Comparison of ENCODE assay signal across 20 cellular contexts in the genomic region with DNA sequence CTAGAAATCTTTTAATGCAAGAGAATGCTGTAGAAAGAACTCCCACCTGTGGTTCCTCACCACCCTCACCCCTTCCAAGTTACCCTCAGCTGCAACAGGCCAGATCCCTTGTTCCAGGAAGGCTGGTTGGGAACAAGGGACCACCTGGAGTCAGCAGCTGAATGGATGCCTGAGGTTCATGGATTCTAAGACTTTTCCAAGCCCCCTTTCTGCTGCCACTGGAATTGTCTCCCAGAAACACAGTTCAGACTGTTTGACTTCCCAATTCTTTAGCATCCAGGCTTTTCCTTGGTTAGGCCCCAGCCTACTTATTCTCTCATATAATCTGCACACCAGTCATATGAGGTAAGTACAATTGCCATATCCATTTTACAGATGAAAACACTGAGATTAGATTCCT. TPM values are rescaled to one million over a fixed set of nuclear protein-coding genes. Genes with fewer than 3 reads are reported as not detected.
DNase-seq lines count a peak whose midpoint lies in the region; ATAC-seq, FAIRE-seq and TF ChIP-seq lines count a peak whose summit lies in the region.
"Had no signal": no experiment of that assay in that cellular context is flagged by ENCODE, and none has a peak within 500 bp of the region (broad histone marks: within the 10 kb centered on the region; RNA-seq: fewer than 3 reads in every experiment).

No MANE protein-coding gene starts in this region.

- H3K79me1 ChIP-seq in H9 (ENCODE audit: insufficient read depth, low read depth, low read length, poor library complexity, severe bottlenecking) (no peaks in the 10 kb centered on the region), H1 (ENCODE audit: low read depth, low read length) (peaks cover 3% of the 10 kb centered on the region)

- TF ChIP-seq CTCF in H9 (conservative IDR thresholded peaks at IDR 0.05) (peak; percentile 44), H1 (IDR thresholded peaks at IDR 0.05; ENCODE audit: control extremely low read depth in 1 of 3, insufficient read depth in 1 of 3, low read depth in 1 of 3, low read length in 3 of 3) (peak in 1 of 3 experiments; percentile 22; a peak in 1 of 4 replicates), retinal pigment epithelial cell (conservative IDR thresholded peaks at IDR 0.05; ENCODE audit: low read depth, low read length) (peak; percentile 4)

- no peak overlapping the region for H2AK5ac ChIP-seq in H9 (ENCODE audit: insufficient read length, low read length)
- H2AK5ac ChIP-seq in H1 (ENCODE audit: low read depth, low read length), result no peak overlapping the region

- H3K4me3 Mint-ChIP-seq in H9, result no peak overlapping the region
- H3K4me3 Mint-ChIP-seq: CD14-positive monocyte had no signal

- ATAC-seq in left lobe of liver, result no peak
- no peak for ATAC-seq in GM21447 (IDR thresholded peaks at IDR 0.05; ENCODE audit: unreplicated experiment)
- no peak for ATAC-seq in GM21526 (IDR thresholded peaks at IDR 0.05; ENCODE audit: low FRiP score, unreplicated experiment)

- H4K20me1 ChIP-seq in H9 (ENCODE audit: control insufficient read depth, insufficient read depth, insufficient read length) (no peaks in the 10 kb centered on the region), H1 (replicated peaks in 1 of 2; ENCODE audit: control insufficient read depth in 1 of 2, insufficient read depth in 2 of 2, low read length in 2 of 2) (no peaks in the 10 kb centered on the region)
- H4K20me1 ChIP-seq: BLaER1 had no signal

- no peak for DNase-seq in H9
- DNase-seq in H1 (ENCODE audit: low read depth in 1 of 2, low spot score in 2 of 2), result no peak
- no peak for DNase-seq in retinal pigment epithelial cell (ENCODE audit: low read depth)
- no peak for DNase-seq in NK-92 treated with Interleukin-12 subunit alpha and Interleukin-12 subunit beta, amount 100 ng/mL, for 24 hours (lab: John Stamatoyannopoulos, UW)
- DNase-seq in left lobe of liver (ENCODE audit: low spot score), result no peak
- DNase-seq: ACHN; CD4-positive, alpha-beta memory T cell; DMS153; DMS79; GDM1; GOT3; HCEC 1CT had no signal

- H3K18ac ChIP-seq in H9 (ENCODE audit: insufficient read length, low read depth, low read length), result no peak overlapping the region
- no peak overlapping the region for H3K18ac ChIP-seq in H1 (ENCODE audit: extremely low read depth, low read length)

- no peak overlapping the region for H3K4me3 ChIP-seq in H1 (ENCODE audit: extremely low read depth in 1 of 4, insufficient read depth in 2 of 4, low read depth in 3 of 4, low read length in 4 of 4)
- H3K4me3 ChIP-seq in retinal pigment epithelial cell (ENCODE audit: low read length), result no peak overlapping the region
- H3K4me3 ChIP-seq: BLaER1 had no signal

- H2BK20ac ChIP-seq in H9 (ENCODE audit: low read depth, low read length, poor library complexity, severe bottlenecking) (no peak overlapping the region), H1 (ENCODE audit: low read length) (no peak overlapping the region)

- no peaks in the 10 kb centered on the region; the same call in 1 of the 2 replicates for H3K4me1 ChIP-seq in H9 (ENCODE audit: insufficient read depth, low read length)
- H3K4me1 ChIP-seq in H1 (replicated peaks in 1 of 4; ENCODE audit: control insufficient read depth in 3 of 4, insufficient read depth in 4 of 4, low read length in 3 of 4), result peaks cover 0 to 10% (median 4%) of the 10 kb centered on the region in 4 experiments; a peak in 5 of 7 replicates

- no peak overlapping the region for H3K56ac ChIP-seq in H9 (ENCODE audit: insufficient read length, low read depth, low read length)
- no peak overlapping the region for H3K56ac ChIP-seq in H1 (replicated peaks; ENCODE audit: insufficient read length, low read depth, low read length)

- peaks cover 38 to 39% of the 10 kb centered on the region in 2 experiments for H3K4me1 Mint-ChIP-seq in H9

- TF ChIP-seq EP300 in H1 (IDR thresholded peaks at IDR 0.05; ENCODE audit: borderline replicate concordance in 1 of 2, low read depth in 2 of 2, low read length in 2 of 2), result no peak

- H3K27ac ChIP-seq in H9 (ENCODE audit: insufficient read length, low read depth, low read length) (no peak overlapping the region), H1 (ENCODE audit: low read depth, low read length) (no peak overlapping the region)
- H3K27ac ChIP-seq: BLaER1, HL-60 had no signal

- no peaks in the 10 kb centered on the region for H3K27me3 ChIP-seq in H9 (ENCODE audit: insufficient read depth, low read length)
- peaks cover 0 to 3% (median 0%) of the 10 kb centered on the region in 4 experiments; a peak in 4 of 7 replicates for H3K27me3 ChIP-seq in H1 (replicated peaks in 1 of 4; ENCODE audit: control insufficient read depth in 3 of 4, extremely low read depth in 1 of 4, insufficient read depth in 3 of 4, low read length in 3 of 4)
- H3K27me3 ChIP-seq: BLaER1 had no signal

- H4K8ac ChIP-seq in H9 (replicated peaks; ENCODE audit: insufficient read length, low read depth, low read length) (no peak overlapping the region), H1 (ENCODE audit: extremely low read depth, insufficient read depth, low read length) (no peak overlapping the region)

- no peak overlapping the region for H3K9ac ChIP-seq in H9 (ENCODE audit: extremely low read depth, insufficient read length, low read length)
- H3K9ac ChIP-seq in H1 (replicated peaks in 1 of 4; ENCODE audit: extremely low read depth in 1 of 4, low read depth in 3 of 4, low read length in 3 of 4), result no peak overlapping the region
- H3K9ac ChIP-seq: BLaER1 had no signal

- no peaks in the 10 kb centered on the region for H3K23me2 ChIP-seq in H9 (ENCODE audit: insufficient read length, low read depth, low read length, poor library complexity, severe bottlenecking)
- peaks cover 9% of the 10 kb centered on the region for H3K23me2 ChIP-seq in H1 (ENCODE audit: low read depth, low read length)

- no peak for FAIRE-seq in H1 (lab: Jason Lieb, UNC)
- FAIRE-seq: A204.1, GM12892, GM18507 had no signal

- no peak for TF ChIP-seq POLR2A in H1 (IDR thresholded peaks at IDR 0.05; ENCODE audit: control extremely low read depth in 1 of 2, low read depth in 2 of 2, low read length in 2 of 2)

- no peak overlapping the region for H2AFZ ChIP-seq in H9 (ENCODE audit: low read length)
- H2AFZ ChIP-seq in H1 (ENCODE audit: low read length), result no peak overlapping the region

- H3K23ac ChIP-seq in H9 (ENCODE audit: insufficient read length, low read depth, low read length) (no peak overlapping the region), H1 (ENCODE audit: insufficient read length) (no peak overlapping the region)

- H3T11ph ChIP-seq in H9 (ENCODE audit: low read length), result no peak overlapping the region

- POLR2A ChIA-PET in H1 (lab: Charles Lee; ENCODE audit: partially characterized antibody), result no interaction called here

- H3K14ac ChIP-seq in H9 (ENCODE audit: insufficient read depth, low read length) (no peak overlapping the region), H1 (ENCODE audit: insufficient read length) (no peak overlapping the region)

- H4K91ac ChIP-seq in H9 (ENCODE audit: insufficient read length, low read depth, low read length), result no peak overlapping the region
- H4K91ac ChIP-seq in H1 (replicated peaks; ENCODE audit: insufficient read length, low read length), result no peak overlapping the region

- H2BK5ac ChIP-seq in H9 (ENCODE audit: insufficient read length, low read length), result no peak overlapping the region
- H2BK5ac ChIP-seq in H1 (ENCODE audit: low read depth, low read length), result no peak overlapping the region

- H3K36me3 Mint-ChIP-seq in H9 (ENCODE audit: insufficient read depth in 1 of 3, low read depth in 3 of 3), result no peaks in the 10 kb centered on the region
- H3K36me3 Mint-ChIP-seq: CD14-positive monocyte; CD4-positive, alpha-beta memory T cell had no signal

- no peak overlapping the region for H3K27ac Mint-ChIP-seq in H9
- H3K27ac Mint-ChIP-seq: CD14-positive monocyte had no signal

- H3K9me3 ChIP-seq in H9 (ENCODE audit: control insufficient read depth, low read depth, low read length) (no peaks in the 10 kb centered on the region), H1 (ENCODE audit: insufficient read depth in 2 of 2, low read depth in 1 of 2, low read length in 1 of 2) (no peaks in the 10 kb centered on the region)
- H3K9me3 ChIP-seq: BLaER1 had no signal

- H2BK12ac ChIP-seq in H9 (ENCODE audit: insufficient read length, low read depth, low read length), result no peak overlapping the region
- no peak overlapping the region for H2BK12ac ChIP-seq in H1 (ENCODE audit: low read depth, low read length)

- no peaks in the 10 kb centered on the region for H3K79me2 ChIP-seq in H9 (ENCODE audit: insufficient read depth, low read length)
- H3K79me2 ChIP-seq in H1 (ENCODE audit: control insufficient read depth in 1 of 2, insufficient read depth in 2 of 2, low read length in 2 of 2), result peaks cover 0 to 4% of the 10 kb centered on the region in 2 experiments; a peak in 1 of 4 replicates

- no peak overlapping the region for H3K4ac ChIP-seq in H9 (ENCODE audit: low read depth, low read length)
- no peak overlapping the region for H3K4ac ChIP-seq in H1 (replicated peaks; ENCODE audit: insufficient read length, low read depth, low read length)

- no peak overlapping the region for H3K4me2 ChIP-seq in H9 (ENCODE audit: insufficient read depth, insufficient read length, low read length)
- H3K4me2 ChIP-seq in H1 (ENCODE audit: insufficient read depth in 1 of 2, low read depth in 2 of 2, low read length in 2 of 2), result no peak overlapping the region
- H3K4me2 ChIP-seq: BLaER1 had no signal

- no peaks in the 10 kb centered on the region for H3K9me3 Mint-ChIP-seq in H9
- H3K9me3 Mint-ChIP-seq: CD14-positive monocyte; CD4-positive, alpha-beta memory T cell had no signal

- peak in 1 of 2 experiments; percentile 15; a peak in 1 of 4 replicates for TF ChIP-seq RAD21 in H1 (IDR thresholded peaks at IDR 0.05 in 1 of 2, conservative IDR thresholded peaks at IDR 0.05 in 1 of 2; ENCODE audit: low read depth in 2 of 2, low read length in 2 of 2)

- H2BK120ac ChIP-seq in H9 (ENCODE audit: low read depth, low read length, poor library complexity, severe bottlenecking) (no peak overlapping the region), H1 (replicated peaks; ENCODE audit: low read depth, low read length) (no peak overlapping the region)

- no peaks in the 10 kb centered on the region; the same call in none of the 2 replicates for H3K27me3 Mint-ChIP-seq in H9 (ENCODE audit: low read depth)
- H3K27me3 Mint-ChIP-seq: CD4-positive, alpha-beta memory T cell had no signal

- H2BK15ac ChIP-seq in H9 (ENCODE audit: low read depth, low read length) (no peak overlapping the region), H1 (ENCODE audit: low read length) (peak overlapping the region; percentile 53; the same call in 1 of the 2 replicates)

- H3K36me3 ChIP-seq in H1 (ENCODE audit: control insufficient read depth in 2 of 4, insufficient read depth in 4 of 4, low read length in 3 of 4), result no peaks in the 10 kb centered on the region; a peak in 1 of 8 replicates
- H3K36me3 ChIP-seq: BLaER1 had no signal

- CTCF ChIA-PET in H1 (lab: Charles Lee; ENCODE audit: partially characterized antibody), result interaction anchor here (0.9 to 1.9 kb wide), 3 partner anchors 10 to 98 kb away, joined by 3 to 6 read pairs (median 3); no protein-coding TSS in a partner anchor

- no peak overlapping the region for H4K5ac ChIP-seq in H9 (ENCODE audit: insufficient read length, low read depth, low read length)
- no peak overlapping the region for H4K5ac ChIP-seq in H1 (ENCODE audit: insufficient read length, low read depth, low read length)

RNA-seq across cellular contexts. Expression of gene ADCY3, which starts 8.0 kb away (rescaled TPM):
- total RNA-seq in H9 (2021) (39.5 and 43.0 TPM in 2 replicates), left lobe of liver (4.2 TPM)
- 50.5 and 52.9 TPM in 2 replicates for total RNA-seq in H1 (2021; fragmentation: NEBNext Ultra II Directional; extraction: Animal tissue kit (Norgen Biotek cat#: 25700))
- 45.1 and 61.8 TPM in 2 replicates for polyA plus RNA-seq in H1 (2011; rRNA removed)
- polyA plus RNA-seq in H1 (2011; cell fraction: cytosol; rRNA removed), result 42.3 TPM
- polyA plus RNA-seq in H1 (2011; cell fraction: nucleus; rRNA removed), result 128 TPM
- polyA plus RNA-seq in H1 (2012, experiment 1 of 2), result 29.0 to 39.1 TPM (median 33.5 TPM) in 4 replicates
- 22.5 TPM for polyA plus RNA-seq in H1 (2012, experiment 2 of 2)
- 38.2 TPM for polyA plus RNA-seq in H1 (2013, experiment 1 of 2)
- polyA plus RNA-seq in H1 (2013, experiment 2 of 2), result 35.0 TPM
- polyA minus RNA-seq in H1 (2011; rRNA and poly(A)+ RNA removed), result 92.2 and 116 TPM in 2 replicates
- polyA minus RNA-seq in H1 (2011; cell fraction: cytosol; rRNA and poly(A)+ RNA removed), result 37.3 TPM
- polyA minus RNA-seq in H1 (2011; cell fraction: nucleus; rRNA and poly(A)+ RNA removed), result 53.5 TPM

RNA-seq across cellular contexts. Expression of gene DNAJC27, which starts 43.7 kb away (rescaled TPM):
- total RNA-seq in H9 (2021) (4.6 and 5.1 TPM in 2 replicates), left lobe of liver (1.9 TPM)
- total RNA-seq in H1 (2021; fragmentation: NEBNext Ultra II Directional; extraction: Animal tissue kit (Norgen Biotek cat#: 25700)), result 3.7 and 4.5 TPM in 2 replicates
- polyA plus RNA-seq in H1 (2011; rRNA removed), result 1.4 and 1.5 TPM in 2 replicates
- 2.6 TPM for polyA plus RNA-seq in H1 (2011; cell fraction: cytosol; rRNA removed)
- polyA plus RNA-seq in H1 (2011; cell fraction: nucleus; rRNA removed), result 2.0 TPM
- polyA plus RNA-seq in H1 (2012, experiment 1 of 2), result 1.7 to 2.8 TPM (median 2.0 TPM) in 4 replicates
- polyA plus RNA-seq in H1 (2012, experiment 2 of 2), result 0.68 TPM
- polyA plus RNA-seq in H1 (2013, experiment 1 of 2), result 2.7 TPM
- 2.5 TPM for polyA plus RNA-seq in H1 (2013, experiment 2 of 2)
- 3.1 and 4.4 TPM in 2 replicates for polyA minus RNA-seq in H1 (2011; rRNA and poly(A)+ RNA removed)
- 0.73 TPM for polyA minus RNA-seq in H1 (2011; cell fraction: cytosol; rRNA and poly(A)+ RNA removed)
- polyA minus RNA-seq in H1 (2011; cell fraction: nucleus; rRNA and poly(A)+ RNA removed), result 3.3 TPM
